In the genomic region with DNA sequence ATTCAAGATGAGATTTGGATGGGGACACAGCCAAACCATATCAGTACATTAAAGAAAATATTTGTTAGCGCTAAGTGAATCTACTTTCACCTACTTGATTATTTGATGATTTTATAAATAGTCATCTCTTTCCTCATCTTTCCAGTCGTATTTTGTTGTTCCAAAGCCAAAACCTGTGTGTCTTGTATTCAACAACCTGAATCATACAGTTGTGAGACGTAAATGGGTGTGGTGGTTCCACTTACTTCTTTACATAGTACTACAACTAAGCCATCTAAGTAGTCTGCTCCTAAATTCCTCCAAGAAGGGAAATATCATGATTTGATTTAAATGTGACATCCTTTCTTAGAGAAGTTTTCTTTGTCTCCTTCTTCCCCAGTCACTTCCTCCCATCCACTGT, we compare ENCODE assay signal across 33 cellular contexts.
"Had no signal": no experiment of that assay in that cellular context is flagged by ENCODE, and none has a peak within 500 bp of the region (broad histone marks: within the 10 kb centered on the region; RNA-seq: fewer than 3 reads in every experiment).

No MANE protein-coding gene starts in this region.

- H3K9me3 ChIP-seq: adrenal gland, ascending aorta, body of pancreas, breast epithelium had no signal

- H3K27ac ChIP-seq: adrenal gland, ascending aorta, body of pancreas, brain microvascular endothelial cell, breast epithelium, cardiac muscle cell had no signal

- H3K4me1 ChIP-seq: adrenal gland, ascending aorta, body of pancreas, breast epithelium had no signal

- H3K36me3 ChIP-seq: adrenal gland, ascending aorta, brain microvascular endothelial cell, breast epithelium, cardiac muscle cell had no signal

- FAIRE-seq: astrocyte had no signal

- ATAC-seq: activated naive CD4-positive, alpha-beta T cell treated with anti-CD3 and anti-CD28 coated beads, Interleukin-2, amount 50 U/mL, for 72 hours; activated naive CD8-positive, alpha-beta T cell treated with anti-CD3 and anti-CD28 coated beads, Interleukin-2, amount 50 U/mL, for 24 hours; activated T-cell treated with anti-CD3 and anti-CD28 coated beads, Interleukin-2, amount 50 U/mL, for 4 hours; activated T-cell treated with anti-CD3 and anti-CD28 coated beads, Interleukin-2, amount 50 U/mL, for 72 hours; activated T-helper 17 cell treated with anti-CD3 and anti-CD28 coated beads, Interleukin-2, amount 50 U/mL, for 72 hours; body of pancreas had no signal

- H3K4me3 ChIP-seq: adrenal gland, ascending aorta, body of pancreas, breast epithelium, cardiac muscle cell had no signal

- H3K27me3 ChIP-seq: adrenal gland, ascending aorta, body of pancreas, brain microvascular endothelial cell, breast epithelium, cardiac muscle cell had no signal

- DNase-seq: activated effector memory CD4-positive, alpha-beta T cell treated with anti-CD3 and anti-CD28 coated beads, Interleukin-2, amount 50 U/mL, for 16 hours; activated effector memory CD4-positive, alpha-beta T cell treated with Interleukin-2 at 50 U/mL for 16 hours; activated gamma-delta T cell; activated gamma-delta T cell treated with Interleukin-2 at 50 U/mL for 16 hours; activated naive CD4-positive, alpha-beta T cell; activated naive CD4-positive, alpha-beta T cell treated with anti-CD3 and anti-CD28 coated beads for 36 hours; activated naive CD4-positive, alpha-beta T cell treated with anti-CD3 and anti-CD28 coated beads, Interleukin-2, amount 10 ng/mL, durations not matched to agents 7 days and 5 days; activated naive CD4-positive, alpha-beta T cell treated with anti-CD3 and anti-CD28 coated beads, Interleukin-2, amount 50 U/mL, for 16 hours; activated naive CD4-positive, alpha-beta T cell treated with Interleukin-2 at 50 U/mL for 16 hours; activated naive CD8-positive, alpha-beta T cell treated with anti-CD3 and anti-CD28 coated beads for 36 hours; activated naive CD8-positive, alpha-beta T cell treated with anti-CD3 and anti-CD28 coated beads, Interleukin-2, amount 10 ng/mL, durations not matched to agents 7 days and 5 days; activated naive CD8-positive, alpha-beta T cell treated with anti-CD3 and anti-CD28 coated beads, Interleukin-2, amount 50 U/mL, for 24 hours; activated T-cell treated with anti-CD3 and anti-CD28 coated beads, Interleukin-2, amount 50 U/mL, for 1 hour; activated T-cell treated with anti-CD3 and anti-CD28 coated beads, Interleukin-2, amount 50 U/mL, for 24 hours; activated T-cell treated with anti-CD3 and anti-CD28 coated beads, Interleukin-2, amount 50 U/mL, for 4 hours; activated T-cell treated with anti-CD3 and anti-CD28 coated beads, Interleukin-2, amount 50 U/mL, for 48 hours; activated T-cell treated with anti-CD3 and anti-CD28 coated beads, Interleukin-2, amount 50 U/mL, for 72 hours; adrenal gland; amniotic stem cell; amygdala; anterior cingulate cortex; aorta; body of pancreas; brain microvascular endothelial cell; caudate nucleus; central memory CD4-positive, alpha-beta T cell; cerebellar nuclear complex had no signal
